In genomic region chr9:137029058-137029922, GRCh38 we compare ENCODE assay signal across 8 cellular contexts. TPM values are rescaled to one million over a fixed set of nuclear protein-coding genes. Genes with fewer than 3 reads are reported as not detected.
DNase-seq lines count a peak whose midpoint lies in the region; ATAC-seq, FAIRE-seq and TF ChIP-seq lines count a peak whose summit lies in the region.

No MANE protein-coding gene starts in this region.

- H3K4me1 ChIP-seq in H1 (replicated peaks in 1 of 4; ENCODE audit: control insufficient read depth in 3 of 4, insufficient read depth in 4 of 4, low read length in 3 of 4) (peaks cover 0 to 11% (median 3%) of the 10 kb centered on the region in 4 experiments; a peak in 5 of 7 replicates), mucosa of descending colon (ENCODE audit: low read depth) (peaks cover 40% of the 10 kb centered on the region)

- no peak overlapping the region for H2BK5ac ChIP-seq in H1 (ENCODE audit: low read depth, low read length)

- H3K18ac ChIP-seq in H1 (ENCODE audit: extremely low read depth, low read length): 0 out of 2 replicates have a peak overlapping the region, but pooled peaks have one; percentile 38

- H3K36me3 ChIP-seq in H1 (ENCODE audit: control insufficient read depth in 2 of 4, insufficient read depth in 4 of 4, low read length in 3 of 4) (no peaks in the 10 kb centered on the region), mucosa of descending colon (ENCODE audit: low read depth) (no peaks in the 10 kb centered on the region)

- H3K4me3 Mint-ChIP-seq in activated CD8-positive, alpha-beta T cell treated with anti-CD3 and anti-CD28 coated beads, Interleukin-2, amount 10 ng/mL, durations not matched to agents 7 days and 5 days: peak overlapping the region; percentile 71

- no peaks in the 10 kb centered on the region for H4K20me1 ChIP-seq in H1 (replicated peaks in 1 of 2; ENCODE audit: control insufficient read depth in 1 of 2, insufficient read depth in 2 of 2, low read length in 2 of 2)

- no peak overlapping the region for H3K9ac ChIP-seq in H1 (replicated peaks in 1 of 4; ENCODE audit: extremely low read depth in 1 of 4, low read depth in 3 of 4, low read length in 3 of 4)

- peak; percentile 42 to 64 for TF ChIP-seq RAD21 in H1 (IDR thresholded peaks at IDR 0.05 in 1 of 2, conservative IDR thresholded peaks at IDR 0.05 in 1 of 2; ENCODE audit: low read depth in 2 of 2, low read length in 2 of 2)

- H3K4ac ChIP-seq in H1 (replicated peaks; ENCODE audit: insufficient read length, low read depth, low read length): no peak overlapping the region

- H4K8ac ChIP-seq in H1 (ENCODE audit: extremely low read depth, insufficient read depth, low read length): no peak overlapping the region

- H3K4me2 ChIP-seq in H1 (ENCODE audit: insufficient read depth in 1 of 2, low read depth in 2 of 2, low read length in 2 of 2): peak overlapping the region; percentile 39 to 91; a peak in 2 of 4 replicates

- H3K56ac ChIP-seq in H1 (replicated peaks; ENCODE audit: insufficient read length, low read depth, low read length): no peak overlapping the region

- CTCF ChIA-PET in activated CD8-positive, alpha-beta T cell treated with anti-CD3 and anti-CD28 coated beads, Interleukin-2, amount 10 ng/mL, durations not matched to agents 7 days and 5 days (lab: Charles Lee): interaction anchor here (0.7 to 3.9 kb wide), 49 partner anchors 9 to 300 kb away, joined by 3 to 41 read pairs (median 5); partner anchors contain the start of genes AJM1, CLIC3, MAN1B1 and PAXX
- CTCF ChIA-PET in H1 (lab: Charles Lee; ENCODE audit: partially characterized antibody): interaction anchor here (0.6 to 8.5 kb wide), 84 partner anchors 8 to 1038 kb away, joined by 3 to 110 read pairs (median 5); partner anchors contain the start of genes AJM1, C8G, CLIC3 and GRIN1

- peaks cover 1 to 27% (median 15%) of the 10 kb centered on the region in 4 experiments; a peak in 6 of 7 replicates for H3K27me3 ChIP-seq in H1 (replicated peaks in 1 of 4; ENCODE audit: control insufficient read depth in 3 of 4, extremely low read depth in 1 of 4, insufficient read depth in 3 of 4, low read length in 3 of 4)

- no peak overlapping the region for H2AFZ ChIP-seq in H1 (ENCODE audit: low read length)

- no peak overlapping the region for H2BK20ac ChIP-seq in H1 (ENCODE audit: low read length)

- H3K23ac ChIP-seq in H1 (ENCODE audit: insufficient read length): no peak overlapping the region

- no peak overlapping the region for H3K27ac ChIP-seq in H1 (ENCODE audit: low read depth, low read length)

- peak; percentile 69 for FAIRE-seq in H1 (lab: Jason Lieb, UNC)

- peaks cover 2% of the 10 kb centered on the region for H3K27me3 Mint-ChIP-seq in activated CD8-positive, alpha-beta T cell treated with anti-CD3 and anti-CD28 coated beads, Interleukin-2, amount 10 ng/mL, durations not matched to agents 7 days and 5 days (ENCODE audit: low read depth)

- POLR2A ChIA-PET in activated CD8-positive, alpha-beta T cell treated with anti-CD3 and anti-CD28 coated beads, Interleukin-2, amount 10 ng/mL, durations not matched to agents 7 days and 5 days (lab: Charles Lee): interaction anchor here (0.7 to 1.9 kb wide), 6 partner anchors 30 to 302 kb away, joined by 3 to 7 read pairs (median 6); partner anchors contain the start of genes MAN1B1, PAXX and SAPCD2
- POLR2A ChIA-PET in H1 (lab: Charles Lee; ENCODE audit: partially characterized antibody): interaction anchor here (1.0 to 1.9 kb wide), 6 partner anchors 15 to 213 kb away, joined by 3 to 6 read pairs (median 4); partner anchors contain the start of gene TUBB4B

- peak overlapping the region; percentile 33; the same call in 1 of the 2 replicates for H2BK12ac ChIP-seq in H1 (ENCODE audit: low read depth, low read length)

- no peak overlapping the region for H4K91ac ChIP-seq in H1 (replicated peaks; ENCODE audit: insufficient read length, low read length)

- intact Hi-C loops in mucosa of descending colon (cut with DNase I, micrococcal nuclease): loop anchor here in 1 of 2 donors (5.0 kb wide), 1 partner anchor 242 kb away; no protein-coding TSS in a partner anchor

- peaks cover 66% of the 10 kb centered on the region for H3K4me1 Mint-ChIP-seq in activated CD8-positive, alpha-beta T cell treated with anti-CD3 and anti-CD28 coated beads, Interleukin-2, amount 10 ng/mL, durations not matched to agents 7 days and 5 days (ENCODE audit: low read depth)

- H2BK15ac ChIP-seq in H1 (ENCODE audit: low read length): 0 out of 2 replicates have a peak overlapping the region, but pooled peaks have one; percentile 40

- no peak for TF ChIP-seq POLR2A in H1 (IDR thresholded peaks at IDR 0.05; ENCODE audit: control extremely low read depth in 1 of 2, low read depth in 2 of 2, low read length in 2 of 2)

- H3K4me3 ChIP-seq in H1 (ENCODE audit: extremely low read depth in 1 of 4, insufficient read depth in 2 of 4, low read depth in 3 of 4, low read length in 4 of 4) (peak overlapping the region in 1 of 4 experiments; percentile 78; a peak in 4 of 8 replicates), mucosa of descending colon (no peak overlapping the region)

- DNase-seq in C1 segment of cervical spinal cord (lab: John Stamatoyannopoulos, UW) (peak in 12 of 14 donors; percentile 45 to 78 (median 67)), NCI-H748 treated with DMSO at 0.1 percent for 48 hours (lab: John Stamatoyannopoulos, UW) (peak; percentile 29), H1 (ENCODE audit: low read depth in 1 of 2, low spot score in 2 of 2) (peak in 1 of 2 experiments; percentile 98), mucosa of descending colon (peak; percentile 85 to 90 (median 89))
- peak; percentile 78 for DNase-seq in activated CD8-positive, alpha-beta T cell treated with anti-CD3 and anti-CD28 coated beads, Interleukin-2, amount 10 ng/mL, durations not matched to agents 7 days and 5 days
- peak; percentile 71 to 79 for DNase-seq in stimulated activated CD8-positive, alpha-beta memory T cell treated with anti-CD3 and anti-CD28 coated beads, Interleukin-2, amount 100 ng/mL, for 48 hours (ENCODE audit: low read depth in 2 of 2)

- no peak overlapping the region for H2BK120ac ChIP-seq in H1 (replicated peaks; ENCODE audit: low read depth, low read length)

- H3K27ac Mint-ChIP-seq in activated CD8-positive, alpha-beta T cell treated with anti-CD3 and anti-CD28 coated beads, Interleukin-2, amount 10 ng/mL, durations not matched to agents 7 days and 5 days: peak overlapping the region; percentile 88

- H3K14ac ChIP-seq in H1 (ENCODE audit: insufficient read length): no peak overlapping the region

- WGBS in H1 (ENCODE audit: extremely low coverage in 1 of 2, insufficient coverage in 1 of 2, insufficient read length in 1 of 2, insufficient replicate concordance in 2 of 2, low coverage in 1 of 2, low lambda C conversion rate in 2 of 2, missing lambda C conversion rate in 1 of 2), 2 experiments: 49% methylated on average over 19 of the region's 19 CpGs; no CpG with 5 or more reads in 1 of the 2 experiments

- peak; percentile 44 for ATAC-seq in GM21390 (IDR thresholded peaks at IDR 0.05; ENCODE audit: unreplicated experiment)
- peak; percentile 50 for ATAC-seq in activated CD8-positive, alpha-beta T cell treated with anti-CD3 and anti-CD28 coated beads, Interleukin-2, amount 10 ng/mL, durations not matched to agents 7 days and 5 days
- ATAC-seq in mucosa of descending colon: peak; percentile 71
- no peak for ATAC-seq in HG02798 (IDR thresholded peaks at IDR 0.05; ENCODE audit: poor library complexity, unreplicated experiment)

- no peaks in the 10 kb centered on the region for H3K79me1 ChIP-seq in H1 (ENCODE audit: low read depth, low read length)

- H3K36me3 Mint-ChIP-seq in activated CD8-positive, alpha-beta T cell treated with anti-CD3 and anti-CD28 coated beads, Interleukin-2, amount 10 ng/mL, durations not matched to agents 7 days and 5 days (ENCODE audit: low read depth): no peaks in the 10 kb centered on the region

- no peaks in the 10 kb centered on the region for H3K9me3 ChIP-seq in H1 (ENCODE audit: insufficient read depth in 2 of 2, low read depth in 1 of 2, low read length in 1 of 2)
- H3K9me3 ChIP-seq in mucosa of descending colon: no peaks in the 10 kb centered on the region

- no peak for TF ChIP-seq EP300 in H1 (IDR thresholded peaks at IDR 0.05; ENCODE audit: borderline replicate concordance in 1 of 2, low read depth in 2 of 2, low read length in 2 of 2)

- TF ChIP-seq CTCF in H1 (IDR thresholded peaks at IDR 0.05; ENCODE audit: control extremely low read depth in 1 of 3, insufficient read depth in 1 of 3, low read depth in 1 of 3, low read length in 3 of 3) (peak in 2 of 3 experiments; percentile 94 to 98; a peak in 3 of 4 replicates), mucosa of descending colon (IDR thresholded peaks at IDR 0.05) (peak; percentile 92)

- no peak overlapping the region for H4K5ac ChIP-seq in H1 (ENCODE audit: insufficient read length, low read depth, low read length)

- H2AK5ac ChIP-seq in H1 (ENCODE audit: low read depth, low read length): no peak overlapping the region

- peaks cover 4% of the 10 kb centered on the region; the same call in 1 of the 2 replicates for H3K23me2 ChIP-seq in H1 (ENCODE audit: low read depth, low read length)

- no peaks in the 10 kb centered on the region for H3K9me3 Mint-ChIP-seq in activated CD8-positive, alpha-beta T cell treated with anti-CD3 and anti-CD28 coated beads, Interleukin-2, amount 10 ng/mL, durations not matched to agents 7 days and 5 days (ENCODE audit: insufficient read depth)

- H3K79me2 ChIP-seq in H1 (ENCODE audit: control insufficient read depth in 1 of 2, insufficient read depth in 2 of 2, low read length in 2 of 2): no peaks in the 10 kb centered on the region

RNA-seq across cellular contexts. Expression of gene ABCA2, which starts 1.3 kb away (rescaled TPM):
- total RNA-seq in activated CD8-positive, alpha-beta T cell treated with anti-CD3 and anti-CD28 coated beads, Interleukin-2, amount 10 ng/mL, durations not matched to agents 7 days and 5 days: 10 to 100 TPM; 61.5 to 62.0 TPM
- 12.5 and 15.2 TPM in 2 replicates for total RNA-seq in H1 (2021; fragmentation: NEBNext Ultra II Directional; extraction: Animal tissue kit (Norgen Biotek cat#: 25700))
- polyA plus RNA-seq in H1 (2011; rRNA removed): 14.3 and 21.9 TPM in 2 replicates
- polyA plus RNA-seq in H1 (2011; cell fraction: cytosol; rRNA removed): 14.6 TPM
- polyA plus RNA-seq in H1 (2011; cell fraction: nucleus; rRNA removed): 99.2 TPM
- polyA plus RNA-seq in H1 (2012, experiment 1 of 2): 8.5 to 19.3 TPM (median 15.7 TPM) in 4 replicates
- 6.9 TPM for polyA plus RNA-seq in H1 (2012, experiment 2 of 2)
- 18.5 TPM for polyA plus RNA-seq in H1 (2013, experiment 1 of 2)
- polyA plus RNA-seq in H1 (2013, experiment 2 of 2): 14.9 TPM
- polyA minus RNA-seq in H1 (2011; rRNA and poly(A)+ RNA removed): 11.5 and 13.8 TPM in 2 replicates
- 15.5 TPM for polyA minus RNA-seq in H1 (2011; cell fraction: cytosol; rRNA and poly(A)+ RNA removed)
- 17.1 TPM for polyA minus RNA-seq in H1 (2011; cell fraction: nucleus; rRNA and poly(A)+ RNA removed)
- total RNA-seq in mucosa of descending colon: 10 to 100 TPM; 20.1 to 77.2 (median 48.0) TPM

RNA-seq across cellular contexts. Expression of gene FUT7, which starts 2.6 kb away (rescaled TPM):
- 1 to 10 TPM; 2.5 to 2.6 TPM for total RNA-seq in activated CD8-positive, alpha-beta T cell treated with anti-CD3 and anti-CD28 coated beads, Interleukin-2, amount 10 ng/mL, durations not matched to agents 7 days and 5 days
- total RNA-seq in H1 (2021; fragmentation: NEBNext Ultra II Directional; extraction: Animal tissue kit (Norgen Biotek cat#: 25700)): not detected in 2 replicates
- polyA plus RNA-seq in H1 (2011; rRNA removed): not detected in 2 replicates
- polyA plus RNA-seq in H1 (2011; cell fraction: cytosol; rRNA removed): not detected
- polyA plus RNA-seq in H1 (2011; cell fraction: nucleus; rRNA removed): not detected
- polyA plus RNA-seq in H1 (2012, experiment 1 of 2): not detected in 4 replicates
- polyA plus RNA-seq in H1 (2012, experiment 2 of 2): not detected
- polyA plus RNA-seq in H1 (2013, experiment 1 of 2): 0.02 TPM
- polyA plus RNA-seq in H1 (2013, experiment 2 of 2): not detected
- not detected in 2 replicates for polyA minus RNA-seq in H1 (2011; rRNA and poly(A)+ RNA removed)
- polyA minus RNA-seq in H1 (2011; cell fraction: cytosol; rRNA and poly(A)+ RNA removed): not detected
- polyA minus RNA-seq in H1 (2011; cell fraction: nucleus; rRNA and poly(A)+ RNA removed): not detected
- total RNA-seq in mucosa of descending colon: under 1 TPM in 2 of 3 donors, not detected in 1; 0.14 to 0.27 TPM

RNA-seq across cellular contexts. Expression of gene NPDC1, which starts 16.7 kb away (rescaled TPM):
- total RNA-seq in activated CD8-positive, alpha-beta T cell treated with anti-CD3 and anti-CD28 coated beads, Interleukin-2, amount 10 ng/mL, durations not matched to agents 7 days and 5 days: 10 to 100 TPM; 20.1 to 29.9 TPM
- total RNA-seq in H1 (2021; fragmentation: NEBNext Ultra II Directional; extraction: Animal tissue kit (Norgen Biotek cat#: 25700)): 41.9 and 44.1 TPM in 2 replicates
- polyA plus RNA-seq in H1 (2011; rRNA removed): 26.2 and 43.6 TPM in 2 replicates
- 27.6 TPM for polyA plus RNA-seq in H1 (2011; cell fraction: cytosol; rRNA removed)
- polyA plus RNA-seq in H1 (2011; cell fraction: nucleus; rRNA removed): 132 TPM
- 25.4 to 45.6 TPM (median 37.8 TPM) in 4 replicates for polyA plus RNA-seq in H1 (2012, experiment 1 of 2)
- polyA plus RNA-seq in H1 (2012, experiment 2 of 2): 18.6 TPM
- 51.1 TPM for polyA plus RNA-seq in H1 (2013, experiment 1 of 2)
- 54.9 TPM for polyA plus RNA-seq in H1 (2013, experiment 2 of 2)
- 2.2 and 2.4 TPM in 2 replicates for polyA minus RNA-seq in H1 (2011; rRNA and poly(A)+ RNA removed)
- polyA minus RNA-seq in H1 (2011; cell fraction: cytosol; rRNA and poly(A)+ RNA removed): 17.6 TPM
- 14.1 TPM for polyA minus RNA-seq in H1 (2011; cell fraction: nucleus; rRNA and poly(A)+ RNA removed)
- total RNA-seq in mucosa of descending colon: 100 to 1,000 TPM in 1 of 3 donors, 10 to 100 TPM in 2; 78.6 to 177 (median 83.0) TPM

RNA-seq across cellular contexts. Expression of gene ENTPD2, which starts 24.6 kb away (rescaled TPM):
- total RNA-seq in activated CD8-positive, alpha-beta T cell treated with anti-CD3 and anti-CD28 coated beads, Interleukin-2, amount 10 ng/mL, durations not matched to agents 7 days and 5 days: under 1 TPM in 1 of 2 experiments, not detected in 1; 0.34 TPM
- total RNA-seq in H1 (2021; fragmentation: NEBNext Ultra II Directional; extraction: Animal tissue kit (Norgen Biotek cat#: 25700)): 3.2 and 3.8 TPM in 2 replicates
- 0.65 and 1.9 TPM in 2 replicates for polyA plus RNA-seq in H1 (2011; rRNA removed)
- polyA plus RNA-seq in H1 (2011; cell fraction: cytosol; rRNA removed): 0.69 TPM
- 5.8 TPM for polyA plus RNA-seq in H1 (2011; cell fraction: nucleus; rRNA removed)
- polyA plus RNA-seq in H1 (2012, experiment 1 of 2): 1.9 to 3.5 TPM (median 2.7 TPM) in 4 replicates
- 1.9 TPM for polyA plus RNA-seq in H1 (2012, experiment 2 of 2)
- 7.9 TPM for polyA plus RNA-seq in H1 (2013, experiment 1 of 2)
- 8.1 TPM for polyA plus RNA-seq in H1 (2013, experiment 2 of 2)
- 0.29 and 0.76 TPM in 2 replicates for polyA minus RNA-seq in H1 (2011; rRNA and poly(A)+ RNA removed)
- 0.51 TPM for polyA minus RNA-seq in H1 (2011; cell fraction: cytosol; rRNA and poly(A)+ RNA removed)
- polyA minus RNA-seq in H1 (2011; cell fraction: nucleus; rRNA and poly(A)+ RNA removed): 1.00 TPM
- total RNA-seq in mucosa of descending colon: 10 to 100 TPM in 2 of 3 donors, 1 to 10 TPM in 1; 7.7 to 26.8 (median 10.7) TPM

RNA-seq across cellular contexts. Expression of gene CLIC3, which starts 32.9 kb away (rescaled TPM):
- total RNA-seq in activated CD8-positive, alpha-beta T cell treated with anti-CD3 and anti-CD28 coated beads, Interleukin-2, amount 10 ng/mL, durations not matched to agents 7 days and 5 days: 1 to 10 TPM; 3.6 to 4.8 TPM
- not detected in 2 replicates for total RNA-seq in H1 (2021; fragmentation: NEBNext Ultra II Directional; extraction: Animal tissue kit (Norgen Biotek cat#: 25700))
- 0.12 and 0.33 TPM in 2 replicates for polyA plus RNA-seq in H1 (2011; rRNA removed)
- 0.18 TPM for polyA plus RNA-seq in H1 (2011; cell fraction: cytosol; rRNA removed)
- polyA plus RNA-seq in H1 (2011; cell fraction: nucleus; rRNA removed): 0.17 TPM
- not detected in 4 replicates for polyA plus RNA-seq in H1 (2012, experiment 1 of 2)
- 0.26 TPM for polyA plus RNA-seq in H1 (2012, experiment 2 of 2)
- 0.20 TPM for polyA plus RNA-seq in H1 (2013, experiment 1 of 2)
- 0.29 TPM for polyA plus RNA-seq in H1 (2013, experiment 2 of 2)
- not detected in 2 replicates for polyA minus RNA-seq in H1 (2011; rRNA and poly(A)+ RNA removed)
- not detected for polyA minus RNA-seq in H1 (2011; cell fraction: cytosol; rRNA and poly(A)+ RNA removed)
- polyA minus RNA-seq in H1 (2011; cell fraction: nucleus; rRNA and poly(A)+ RNA removed): 1.2 TPM
- total RNA-seq in mucosa of descending colon: 1 to 10 TPM in 1 of 3 donors, under 1 TPM in 2; 0.82 to 1.9 (median 0.99) TPM
